ENCODE assay signal across 25 cellular contexts in the genomic region with DNA sequence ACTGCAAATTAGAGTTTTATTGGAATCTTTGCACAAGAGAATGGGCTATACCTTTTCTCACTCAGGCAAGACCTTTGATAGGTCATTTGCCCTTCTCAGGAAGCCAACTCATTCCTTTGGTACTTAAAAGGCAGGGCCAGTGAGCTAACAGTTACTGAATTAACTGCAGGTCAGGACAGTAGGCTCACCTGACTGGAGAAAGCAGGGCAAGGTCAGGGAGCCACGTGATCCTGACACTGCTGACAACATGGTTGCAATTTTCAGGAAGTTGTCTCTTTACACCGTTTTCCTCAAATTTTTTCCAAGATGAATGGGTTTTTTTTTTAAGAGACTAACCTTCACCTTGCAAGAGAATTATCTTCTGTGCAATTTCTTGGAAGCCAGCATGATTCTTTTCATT. TPM values are rescaled to one million over a fixed set of nuclear protein-coding genes. Genes with fewer than 3 reads are reported as not detected.
DNase-seq lines count a peak whose midpoint lies in the region; ATAC-seq and TF ChIP-seq lines count a peak whose summit lies in the region.
"Had no signal": no experiment of that assay in that cellular context is flagged by ENCODE, and none has a peak within 500 bp of the region (broad histone marks: within the 10 kb centered on the region; RNA-seq: fewer than 3 reads in every experiment).

No MANE protein-coding gene starts in this region.

- peak overlapping the region; percentile 1 for H3K4me3 ChIP-seq in Loucy (ENCODE audit: low read length, poor library complexity, severe bottlenecking)
- H3K4me3 ChIP-seq in upper lobe of right lung, result no peak overlapping the region
- H3K4me3 ChIP-seq: SK-N-MC had no signal

- peaks cover 37% of the 10 kb centered on the region for H3K4me1 ChIP-seq in Loucy (ENCODE audit: insufficient read depth, low read length, poor library complexity, severe bottlenecking)
- H3K4me1 ChIP-seq in upper lobe of right lung, result no peaks in the 10 kb centered on the region

- peak overlapping the region; percentile 71 for H3K27ac ChIP-seq in VCaP
- H3K27ac ChIP-seq in upper lobe of right lung, result no peak overlapping the region
- H3K27ac ChIP-seq: SK-N-MC had no signal

- H3K9me3 ChIP-seq in Loucy (ENCODE audit: insufficient read depth, low read depth, low read length) (no peaks in the 10 kb centered on the region), upper lobe of right lung (no peaks in the 10 kb centered on the region)

- H3K4me2 ChIP-seq in Loucy (ENCODE audit: low read depth, low read length, poor library complexity, severe bottlenecking), result peak overlapping the region; percentile 40

- TF ChIP-seq CTCF in Loucy (conservative IDR thresholded peaks at IDR 0.05; ENCODE audit: low read length), result no peak
- no peak for TF ChIP-seq CTCF in VCaP (conservative IDR thresholded peaks at IDR 0.05)
- no peak for TF ChIP-seq CTCF in upper lobe of right lung (IDR thresholded peaks at IDR 0.05)

- peak; percentile 3 for DNase-seq in dedifferentiated amniotic fluid mesenchymal stem cell (ENCODE audit: extremely low spot score)
- DNase-seq in left lobe of liver (ENCODE audit: low spot score), result no peak
- no peak for DNase-seq in upper lobe of right lung
- DNase-seq in stimulated activated CD8-positive, alpha-beta memory T cell treated with anti-CD3 and anti-CD28 coated beads, Interleukin-4, amount 100 ng/mL, for 48 hours, result no peak
- DNase-seq: 8988T, ACHN, DMS153, DND-41, KBM-7, MM.1S, NCI-H1417, NCI-H1694, NCI-H2029 treated with DMSO at 0.1 percent for 48 hours, NCI-H510A, NCI-H69, SIG-M5 had no signal

- ATAC-seq in left lobe of liver (peak; percentile 16), upper lobe of right lung (no peak), GM21717 (IDR thresholded peaks at IDR 0.05; ENCODE audit: unreplicated experiment) (no peak), HG03280 (IDR thresholded peaks at IDR 0.05; ENCODE audit: unreplicated experiment) (no peak)
- ATAC-seq: HepG2, Panc1 had no signal

- H3F3A ChIP-seq in Loucy (ENCODE audit: low read depth), result no peaks in the 10 kb centered on the region

- H3K9ac ChIP-seq in Loucy (ENCODE audit: low read depth, low read length, poor library complexity, severe bottlenecking), result no peak overlapping the region

- H3K9me2 ChIP-seq in Loucy (replicated peaks; ENCODE audit: low read depth, low read length), result no peaks in the 10 kb centered on the region

- intact Hi-C loops in upper lobe of right lung (cut with DNase I), result no loop called here

- H3K27me3 ChIP-seq in Loucy (ENCODE audit: insufficient read depth, low read length, poor library complexity, severe bottlenecking), result no peaks in the 10 kb centered on the region
- H3K27me3 ChIP-seq in upper lobe of right lung, result no peaks in the 10 kb centered on the region

- no peak overlapping the region for H2AFZ ChIP-seq in Loucy (ENCODE audit: low read length)

- H3K36me3 ChIP-seq in Loucy (ENCODE audit: insufficient read depth, low read length) (peaks cover 25% of the 10 kb centered on the region; the same call in 1 of the 2 replicates), upper lobe of right lung (peaks cover 50% of the 10 kb centered on the region)

- H3K79me2 ChIP-seq in Loucy (ENCODE audit: insufficient read depth, low read length), result peaks cover 42% of the 10 kb centered on the region; the same call in 1 of the 2 replicates

- H4K20me1 ChIP-seq in Loucy (ENCODE audit: insufficient read depth, low read length, poor library complexity, severe bottlenecking), result no peaks in the 10 kb centered on the region

RNA-seq across cellular contexts. Expression of a gene that starts 21.1 kb away (rescaled TPM):
- total RNA-seq in left lobe of liver (0.13 TPM), upper lobe of right lung (not detected)
- total RNA-seq: HT1080, LHCN-M2 had no signal

RNA-seq across cellular contexts. Expression of a gene that starts 47.7 kb away (rescaled TPM):
- total RNA-seq in left lobe of liver (20.1 TPM), upper lobe of right lung (37.0 TPM)
